ENCODE assay signal across 27 cellular contexts in the genomic region with DNA sequence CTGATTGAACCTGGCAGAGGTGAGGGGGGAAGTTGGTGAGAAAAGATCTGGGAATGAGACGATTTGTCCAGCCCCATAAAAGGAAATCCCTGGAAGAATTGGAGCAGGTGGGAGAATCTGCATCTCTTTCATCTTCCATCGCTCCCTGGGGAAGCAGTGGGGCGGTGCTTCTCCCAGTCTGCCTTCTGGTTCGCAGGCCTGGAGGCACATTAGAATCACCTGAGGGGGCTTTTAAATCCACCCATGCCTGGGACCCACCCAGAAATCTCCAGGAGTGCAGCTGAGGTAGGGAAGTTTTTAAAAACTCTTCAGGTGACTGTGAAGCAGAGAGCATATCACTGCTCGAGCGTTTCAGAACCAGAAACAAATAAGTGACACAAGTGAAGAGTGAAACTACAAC. TPM values are rescaled to one million over a fixed set of nuclear protein-coding genes. Genes with fewer than 3 reads are reported as not detected.
DNase-seq lines count a peak whose midpoint lies in the region; ATAC-seq and TF ChIP-seq lines count a peak whose summit lies in the region.
"Had no signal": no experiment of that assay in that cellular context is flagged by ENCODE, and none has a peak within 500 bp of the region (broad histone marks: within the 10 kb centered on the region; RNA-seq: fewer than 3 reads in every experiment).

No MANE protein-coding gene starts in this region.

- 79 to 90% methylated on average over 6 of the region's 6 CpGs for WGBS in heart right ventricle, 2 donors

- TF ChIP-seq POLR2A in uterus (IDR thresholded peaks at IDR 0.05), result no peak

- H3K27me3 Mint-ChIP-seq in nephron (ENCODE audit: low read depth), result peaks cover 15% of the 10 kb centered on the region

- H3K36me3 ChIP-seq in heart right ventricle (no peaks in the 10 kb centered on the region), WERI-Rb-1 (no peaks in the 10 kb centered on the region), uterus (no peaks in the 10 kb centered on the region), ascending aorta (no peaks in the 10 kb centered on the region)
- H3K36me3 ChIP-seq: HAP-1, lower lobe of right lung, Peyer's patch, stomach, upper lobe of left lung had no signal

- intact Hi-C loops in heart right ventricle (cut with DNase I), result no loop called here
- intact Hi-C loops in Right ventricle myocardium superior (cut with DNase I), result no loop called here
- intact Hi-C loops in uterus (cut with DNase I; ENCODE audit: low total_unique reads), result no loop called here
- intact Hi-C loops in ascending aorta (cut with DNase I), result no loop called here

- no peak overlapping the region for H3K4me3 Mint-ChIP-seq in nephron
- H3K4me3 Mint-ChIP-seq: CD4-positive, alpha-beta memory T cell had no signal

- H3K4me1 ChIP-seq in heart right ventricle (peaks cover 0 to 24% (median 10%) of the 10 kb centered on the region in 9 donors), uterus (peaks cover 0 to 9% of the 10 kb centered on the region in 2 donors), ascending aorta (peaks cover 7 to 8% of the 10 kb centered on the region in 2 donors)
- H3K4me1 ChIP-seq: HAP-1, lower lobe of right lung, Peyer's patch had no signal

- DNase-seq in heart right ventricle (no peak), Right ventricle myocardium superior (no peak), WERI-Rb-1 (peak; percentile 45), uterus (no peak), ascending aorta (ENCODE audit: low spot score in 2 of 2) (no peak)
- DNase-seq: activated CD4-positive, CD25-positive, alpha-beta regulatory T cell treated with anti-CD3 and anti-CD28 coated beads, Interleukin-2, amount 50 U/mL, for 72 hours; activated gamma-delta T cell; activated T-cell treated with anti-CD3 and anti-CD28 coated beads, Interleukin-2, amount 50 U/mL, for 1 hour; AML-193; CD4-positive, alpha-beta memory T cell; DMS53; foreskin melanocyte; GF-D8; kidney; lower lobe of right lung; mucosa of descending colon; NCI-H1092; NCI-H446; Peyer's patch; stimulated activated CD8-positive, alpha-beta memory T cell treated with anti-CD3 and anti-CD28 coated beads, Interleukin-4, amount 100 ng/mL, for 48 hours; stomach; T-helper 1 cell; upper lobe of left lung had no signal

- ATAC-seq in heart right ventricle (no peak), Right ventricle myocardium superior (ENCODE audit: poor library complexity) (no peak), HG02763 (IDR thresholded peaks at IDR 0.05; ENCODE audit: unreplicated experiment) (no peak), HG02642 (IDR thresholded peaks at IDR 0.05; ENCODE audit: poor library complexity, unreplicated experiment) (no peak)
- ATAC-seq: mucosa of descending colon had no signal

- peaks cover 58% of the 10 kb centered on the region for H3K4me1 Mint-ChIP-seq in nephron
- H3K4me1 Mint-ChIP-seq: CD4-positive, alpha-beta memory T cell had no signal

- H3K27me3 ChIP-seq in heart right ventricle (no peaks in the 10 kb centered on the region), WERI-Rb-1 (ENCODE audit: insufficient read depth, low read depth, severe bottlenecking) (no peaks in the 10 kb centered on the region), uterus (no peaks in the 10 kb centered on the region), ascending aorta (no peaks in the 10 kb centered on the region)
- H3K27me3 ChIP-seq: Peyer's patch, stomach, upper lobe of left lung had no signal

- H3K9me3 Mint-ChIP-seq in nephron, result peaks cover 4% of the 10 kb centered on the region
- H3K9me3 Mint-ChIP-seq: CD4-positive, alpha-beta memory T cell had no signal

- H3K27ac Mint-ChIP-seq in nephron, result peak overlapping the region; percentile 72 to 96 (median 93)
- H3K27ac Mint-ChIP-seq: CD4-positive, alpha-beta memory T cell had no signal

- H3K9me3 ChIP-seq in heart right ventricle, result no peaks in the 10 kb centered on the region
- no peaks in the 10 kb centered on the region for H3K9me3 ChIP-seq in WERI-Rb-1 (ENCODE audit: severe bottlenecking)
- H3K9me3 ChIP-seq in uterus, result no peaks in the 10 kb centered on the region
- no peaks in the 10 kb centered on the region for H3K9me3 ChIP-seq in ascending aorta
- H3K9me3 ChIP-seq: HAP-1, lower lobe of right lung, mucosa of descending colon, Peyer's patch, stomach, upper lobe of left lung had no signal

- H3K27ac ChIP-seq in heart right ventricle, result peak overlapping the region in 6 of 10 donors; percentile 59 to 84 (median 74)
- peak overlapping the region; percentile 92 for H3K27ac ChIP-seq in WERI-Rb-1
- H3K27ac ChIP-seq in uterus, result peak overlapping the region; percentile 69 to 77
- peak overlapping the region in 1 of 2 donors; percentile 69 for H3K27ac ChIP-seq in ascending aorta
- H3K27ac ChIP-seq: lower lobe of right lung had no signal

- TF ChIP-seq CTCF in heart right ventricle (IDR thresholded peaks at IDR 0.05) (no peak), WERI-Rb-1 (IDR thresholded peaks at IDR 0.05; ENCODE audit: low read depth, low read length) (no peak), nephron (IDR thresholded peaks at IDR 0.05; ENCODE audit: unreplicated experiment in 3 of 3) (no peak), uterus (IDR thresholded peaks at IDR 0.05) (no peak), ascending aorta (IDR thresholded peaks at IDR 0.05) (no peak)

- H3K36me3 Mint-ChIP-seq in nephron (ENCODE audit: low read depth), result no peaks in the 10 kb centered on the region
- H3K36me3 Mint-ChIP-seq: CD4-positive, alpha-beta memory T cell had no signal

- H3K4me3 ChIP-seq in heart right ventricle, result no peak overlapping the region
- H3K4me3 ChIP-seq in WERI-Rb-1 (ENCODE audit: low read depth, low read length), result peak overlapping the region; percentile 39
- no peak overlapping the region for H3K4me3 ChIP-seq in uterus
- H3K4me3 ChIP-seq in ascending aorta, result no peak overlapping the region
- H3K4me3 ChIP-seq: HAP-1, lower lobe of right lung, mucosa of descending colon, Peyer's patch, stomach, upper lobe of left lung had no signal

RNA-seq across cellular contexts. Expression of gene SYPL1, which starts 26.7 kb away (rescaled TPM):
- 100 to 1,000 TPM in 1 of 10 donors, 10 to 100 TPM in 9; 63.9 to 121 (median 80.9) TPM for total RNA-seq in heart right ventricle
- polyA plus RNA-seq in heart right ventricle, result 10 to 100 TPM; 58.5 to 59.9 TPM
- total RNA-seq in Right ventricle myocardium superior, result 88.8 TPM
- 100 to 1,000 TPM; 123 to 220 (median 131) TPM for total RNA-seq in uterus
- 17.5 TPM for total RNA-seq in ascending aorta
